In the genomic region with DNA sequence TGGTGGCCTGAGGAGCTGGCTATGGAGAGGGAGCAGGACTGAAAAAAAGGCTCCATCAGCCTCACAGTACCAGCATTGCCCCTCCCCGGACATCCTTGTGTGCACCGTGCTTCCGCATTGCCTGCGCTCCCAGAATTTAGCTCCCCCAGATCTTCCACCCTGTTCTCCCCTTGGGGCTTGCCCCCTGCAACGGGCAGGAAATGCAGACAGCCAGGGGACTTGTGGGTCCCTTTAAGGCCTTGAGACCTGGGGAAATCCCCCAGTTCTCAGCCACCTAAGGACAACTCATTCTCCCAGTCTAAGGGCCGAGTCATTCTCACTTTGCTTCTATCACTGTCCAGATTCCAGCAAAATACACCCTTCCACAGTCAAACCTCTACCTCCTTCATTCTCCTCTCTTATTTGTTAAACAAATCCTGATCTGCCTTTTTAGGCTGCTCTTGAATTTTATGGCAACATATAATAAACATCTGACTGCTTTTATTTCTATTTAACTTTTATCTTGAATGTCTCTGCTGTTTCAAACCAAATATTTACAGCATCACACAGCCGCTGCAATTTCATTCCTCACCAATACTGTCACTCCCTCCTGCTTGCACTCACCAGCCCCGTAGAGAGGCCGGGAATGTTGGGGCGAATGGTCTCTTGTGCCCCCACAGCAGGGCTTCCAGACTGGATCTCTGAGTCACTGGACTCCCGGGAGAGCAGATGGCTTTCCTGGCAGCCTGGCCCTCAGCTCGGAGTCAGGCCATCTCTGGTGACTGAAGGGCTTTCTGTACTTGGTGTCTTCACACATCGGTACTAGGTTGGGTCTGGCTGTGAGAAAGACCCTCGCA, we compare ENCODE assay signal across 9 cellular contexts.
DNase-seq lines count a peak whose midpoint lies in the region; ATAC-seq, FAIRE-seq and TF ChIP-seq lines count a peak whose summit lies in the region.
"Had no signal": no experiment of that assay in that cellular context is flagged by ENCODE, and none has a peak within 500 bp of the region (broad histone marks: within the 10 kb centered on the region; RNA-seq: fewer than 3 reads in every experiment).

No MANE protein-coding gene starts in this region.

- no peak for TF ChIP-seq POLR2A in right lobe of liver (IDR thresholded peaks at IDR 0.05)

- H3K27me3 ChIP-seq in right lobe of liver = no peaks in the 10 kb centered on the region

- no peaks in the 10 kb centered on the region for H3K4me1 ChIP-seq in right lobe of liver

- WGBS in right lobe of liver (ENCODE audit: insufficient coverage, low coverage, low lambda C conversion rate, missing lambda C conversion rate) = 52% methylated on average over 8 of the region's 14 CpGs

- intact Hi-C loops in right lobe of liver (cut with DNase I) = no loop called here

- no peaks in the 10 kb centered on the region for H3K36me3 Mint-ChIP-seq in activated naive CD4-positive, alpha-beta T cell treated with anti-CD3 and anti-CD28 coated beads, Interleukin-2, amount 50 U/mL, for 24 hours
- H3K36me3 Mint-ChIP-seq in T-helper 2 cell treated with Interferon-gamma antibody and Interleukin-4, amounts not matched to agents 5 μg/mL and 100 μg/mL, for 36 hours (ENCODE audit: low read depth) = no peaks in the 10 kb centered on the region

- no peak overlapping the region for H3K27ac ChIP-seq in right lobe of liver
- H3K27ac ChIP-seq: C4-2B had no signal

- H3K4me3 ChIP-seq in right lobe of liver = no peak overlapping the region

- H3K27me3 Mint-ChIP-seq in activated naive CD4-positive, alpha-beta T cell treated with anti-CD3 and anti-CD28 coated beads, Interleukin-2, amount 50 U/mL, for 24 hours = no peaks in the 10 kb centered on the region
- no peaks in the 10 kb centered on the region for H3K27me3 Mint-ChIP-seq in T-helper 2 cell treated with Interferon-gamma antibody and Interleukin-4, amounts not matched to agents 5 μg/mL and 100 μg/mL, for 36 hours (ENCODE audit: low read depth)

- H3K4me1 Mint-ChIP-seq in activated naive CD4-positive, alpha-beta T cell treated with anti-CD3 and anti-CD28 coated beads, Interleukin-2, amount 50 U/mL, for 24 hours = peaks cover 5% of the 10 kb centered on the region
- no peaks in the 10 kb centered on the region for H3K4me1 Mint-ChIP-seq in T-helper 2 cell treated with Interferon-gamma antibody and Interleukin-4, amounts not matched to agents 5 μg/mL and 100 μg/mL, for 36 hours (ENCODE audit: low read depth)

- DNase-seq in activated naive CD4-positive, alpha-beta T cell (lab: John Stamatoyannopoulos, UW) = no peak
- DNase-seq in amniotic stem cell (lab: John Stamatoyannopoulos, UW) (peak; percentile 79), islet precursor cell (peak; percentile 81), urothelium cell line (ENCODE audit: low spot score) (peak; percentile 67), right lobe of liver (no peak)
- DNase-seq in T-helper 2 cell treated with Interferon-gamma antibody and Interleukin-4, amounts not matched to agents 5 μg/mL and 100 μg/mL, for 36 hours (ENCODE audit: low spot score) = no peak

- peak overlapping the region; percentile 68 for H3K27ac Mint-ChIP-seq in activated naive CD4-positive, alpha-beta T cell treated with anti-CD3 and anti-CD28 coated beads, Interleukin-2, amount 50 U/mL, for 24 hours
- no peak overlapping the region for H3K27ac Mint-ChIP-seq in T-helper 2 cell treated with Interferon-gamma antibody and Interleukin-4, amounts not matched to agents 5 μg/mL and 100 μg/mL, for 36 hours

- H3K4me3 Mint-ChIP-seq in activated naive CD4-positive, alpha-beta T cell treated with anti-CD3 and anti-CD28 coated beads, Interleukin-2, amount 50 U/mL, for 24 hours = no peak overlapping the region
- no peak overlapping the region for H3K4me3 Mint-ChIP-seq in T-helper 2 cell treated with Interferon-gamma antibody and Interleukin-4, amounts not matched to agents 5 μg/mL and 100 μg/mL, for 36 hours

- H3K36me3 ChIP-seq in right lobe of liver = no peaks in the 10 kb centered on the region

- ATAC-seq in right lobe of liver (no peak), HG03097 (IDR thresholded peaks at IDR 0.05; ENCODE audit: low FRiP score, unreplicated experiment) (no peak)

- H3K9me3 ChIP-seq in right lobe of liver = no peaks in the 10 kb centered on the region

- TF ChIP-seq CTCF in right lobe of liver (IDR thresholded peaks at IDR 0.05) = no peak

- FAIRE-seq in urothelium cell line (lab: Jason Lieb, UNC) = no peak

- no peaks in the 10 kb centered on the region for H3K9me3 Mint-ChIP-seq in activated naive CD4-positive, alpha-beta T cell treated with anti-CD3 and anti-CD28 coated beads, Interleukin-2, amount 50 U/mL, for 24 hours
- no peaks in the 10 kb centered on the region for H3K9me3 Mint-ChIP-seq in T-helper 2 cell treated with Interferon-gamma antibody and Interleukin-4, amounts not matched to agents 5 μg/mL and 100 μg/mL, for 36 hours

Comparison
In these comparisons a context has a peak if more than half of its experiments do, and no peak if none do; other contexts are left out.
1. DNase-seq: peak in amniotic stem cell (single experiment), islet precursor cell (single experiment) and urothelium cell line (single experiment); none in activated naive CD4-positive, alpha-beta T cell (0 of 4), right lobe of liver (0 of 3) and T-helper 2 cell treated with Interferon-gamma antibody and Interleukin-4, amounts not matched to agents 5 μg/mL and 100 μg/mL, for 36 hours (single experiment).